In the genomic region with DNA sequence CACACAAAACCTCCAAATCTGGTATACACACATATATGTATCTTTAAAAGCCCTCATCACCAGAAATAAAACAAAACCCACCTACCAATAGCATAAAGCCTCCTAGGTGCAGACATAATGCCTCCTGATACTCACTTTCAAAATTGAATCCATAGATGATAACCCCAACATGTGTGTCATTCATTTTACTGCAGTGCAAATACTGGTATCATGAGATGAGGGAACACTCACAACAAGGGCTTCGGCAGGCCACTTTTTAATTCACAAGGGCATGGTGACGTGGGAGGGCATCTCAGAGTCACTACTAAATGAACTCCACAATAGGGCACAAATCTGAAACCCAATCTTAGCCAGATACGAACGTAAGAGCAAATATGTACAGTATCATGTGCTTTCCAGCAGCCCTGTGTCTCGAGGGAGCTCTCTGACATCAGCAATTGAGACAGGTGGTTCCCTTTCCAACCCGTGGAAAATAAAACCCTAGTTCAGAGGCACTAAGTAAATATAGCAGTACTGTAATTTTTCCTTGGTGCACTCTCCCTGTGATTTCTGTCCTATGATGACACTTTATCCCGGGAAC, we compare ENCODE assay signal across 11 cellular contexts. TPM values are rescaled to one million over a fixed set of nuclear protein-coding genes. Genes with fewer than 3 reads are reported as not detected.
A peak's percentile ranks its signal among the peaks of the same experiment; 100 is the strongest.
DNase-seq lines count a peak whose midpoint lies in the region; FAIRE-seq and TF ChIP-seq lines count a peak whose summit lies in the region.
"Had no signal": no experiment of that assay in that cellular context is flagged by ENCODE, and none has a peak within 500 bp of the region (broad histone marks: within the 10 kb centered on the region; RNA-seq: fewer than 3 reads in every experiment).

No MANE protein-coding gene starts in this region.

- no peak overlapping the region for H3K9ac ChIP-seq in keratinocyte (ENCODE audit: control insufficient read depth, extremely low read depth, insufficient read depth, low read length)

- no peak overlapping the region for H3K4me3 ChIP-seq in keratinocyte (ENCODE audit: control insufficient read depth in 2 of 3, extremely low read depth in 1 of 3, insufficient read depth in 2 of 3, low read depth in 1 of 3, low read length in 3 of 3)
- no peak overlapping the region for H3K4me3 ChIP-seq in suprapubic skin
- H3K4me3 ChIP-seq in spleen: no peak overlapping the region

- H3K4me2 ChIP-seq in keratinocyte (ENCODE audit: control insufficient read depth, extremely low read depth, insufficient read depth, low read depth, low read length): no peak overlapping the region

- H3K79me2 ChIP-seq in keratinocyte (ENCODE audit: control insufficient read depth, insufficient read depth, low read length): no peaks in the 10 kb centered on the region

- no peak for TF ChIP-seq POLR2A in suprapubic skin (IDR thresholded peaks at IDR 0.05)
- no peak for TF ChIP-seq POLR2A in spleen (IDR thresholded peaks at IDR 0.05)

- no peak for FAIRE-seq in keratinocyte (lab: Jason Lieb, UNC)
- FAIRE-seq: HTR-8/SVneo had no signal

- no peak for TF ChIP-seq CTCF in keratinocyte (optimal IDR thresholded peaks at IDR 0.05 in 1 of 3, IDR thresholded peaks at IDR 0.05 in 1 of 3, conservative IDR thresholded peaks at IDR 0.05 in 1 of 3; ENCODE audit: extremely low read depth in 1 of 3, insufficient read depth in 2 of 3, low read length in 3 of 3)
- TF ChIP-seq CTCF in suprapubic skin (IDR thresholded peaks at IDR 0.05): no peak
- no peak for TF ChIP-seq CTCF in spleen (IDR thresholded peaks at IDR 0.05 in 8 of 11, conservative IDR thresholded peaks at IDR 0.05 in 3 of 11)

- peak overlapping the region; percentile 16 for H2AFZ ChIP-seq in keratinocyte (ENCODE audit: control insufficient read depth, low read length)

- no peaks in the 10 kb centered on the region for H3K9me1 ChIP-seq in keratinocyte (ENCODE audit: control insufficient read depth, extremely low read depth, insufficient read depth, low read length)

- H3K27ac ChIP-seq in keratinocyte (ENCODE audit: control insufficient read depth, insufficient read depth, low read length) (no peak overlapping the region), suprapubic skin (peak overlapping the region; percentile 52), spleen (no peak overlapping the region)

- DNase-seq in NCI-H187 treated with DMSO at 0.1 percent for 48 hours (lab: John Stamatoyannopoulos, UW) (peak; percentile 98), SHP77 treated with DMSO at 0.1 percent for 48 hours (lab: John Stamatoyannopoulos, UW) (peak; percentile 97), keratinocyte (ENCODE audit: low read depth, low spot score) (no peak), suprapubic skin (ENCODE audit: low spot score in 2 of 2) (no peak), SW480 (ENCODE audit: low spot score) (no peak), spleen (no peak)
- no peak for DNase-seq in activated CD4-positive, alpha-beta T cell treated with anti-CD3 and anti-CD28 coated beads for 1 hour
- DNase-seq: activated CD8-positive, alpha-beta memory T cell treated with anti-CD3 and anti-CD28 coated beads for 24 hours; endodermal cell; T-helper 17 cell had no signal

- 45% methylated on average over 7 of the region's 7 CpGs for WGBS in suprapubic skin
- 62 to 76% (median 63%) methylated on average over 7 of the region's 7 CpGs for WGBS in spleen, 5 donors

- dilution Hi-C loops in keratinocyte (cut with MboI; ENCODE audit: extremely low pct_ligation_motif_present, low sequenced_read_pairs): no loop called here

- H3K4me1 ChIP-seq in keratinocyte (ENCODE audit: control insufficient read depth, extremely low read depth, insufficient read depth, low read length) (peaks cover 8% of the 10 kb centered on the region), suprapubic skin (peaks cover 3% of the 10 kb centered on the region), spleen (no peaks in the 10 kb centered on the region)

- H3K36me3 ChIP-seq in keratinocyte (ENCODE audit: control insufficient read depth in 2 of 2, extremely low read depth in 1 of 2, insufficient read depth in 2 of 2, low read length in 2 of 2) (no peaks in the 10 kb centered on the region), suprapubic skin (no peaks in the 10 kb centered on the region), spleen (no peaks in the 10 kb centered on the region)

- H4K20me1 ChIP-seq in keratinocyte (ENCODE audit: control insufficient read depth, extremely low read depth, insufficient read depth, low read length): no peaks in the 10 kb centered on the region

- intact Hi-C loops in spleen (cut with DNase I; ENCODE audit: low total_unique reads): no loop called here

- no peak for TF ChIP-seq EP300 in suprapubic skin (IDR thresholded peaks at IDR 0.05)

- no peaks in the 10 kb centered on the region for H3K27me3 ChIP-seq in keratinocyte (ENCODE audit: control insufficient read depth, extremely low read depth, insufficient read depth, low read length)
- no peaks in the 10 kb centered on the region for H3K27me3 ChIP-seq in suprapubic skin
- H3K27me3 ChIP-seq in spleen (replicated peaks in 1 of 7): no peaks in the 10 kb centered on the region

- H3K9me3 ChIP-seq in keratinocyte (ENCODE audit: control insufficient read depth, low read depth, low read length) (no peaks in the 10 kb centered on the region), suprapubic skin (no peaks in the 10 kb centered on the region), spleen (no peaks in the 10 kb centered on the region)

RNA-seq across cellular contexts. Expression of a gene that starts 14.1 kb away (rescaled TPM):
- 0.08 to 0.18 TPM (median 0.14 TPM) in 3 replicates for polyA plus RNA-seq in keratinocyte
- 0.04 TPM for polyA plus RNA-seq in keratinocyte (2011; ENCODE audit: low read depth)
- 0.04 TPM in 2 replicates for polyA plus RNA-seq in keratinocyte (2011; cell fraction: cytosol; rRNA removed)
- 0.03 and 0.24 TPM in 2 replicates for polyA plus RNA-seq in keratinocyte (2011; cell fraction: nucleus; rRNA removed)
- 0.08 and 0.18 TPM in 2 replicates for polyA plus RNA-seq in keratinocyte (2012; ENCODE audit: low replicate concordance)
- 0.03 to 0.77 TPM in 2 of 3 replicates, not detected in the other for polyA minus RNA-seq in keratinocyte
- polyA minus RNA-seq in keratinocyte (2011; cell fraction: cytosol; rRNA and poly(A)+ RNA removed): not detected
- 0.16 and 0.21 TPM in 2 replicates for polyA minus RNA-seq in keratinocyte (2011; cell fraction: nucleus; rRNA and poly(A)+ RNA removed)
- 10 to 100 TPM; 10.5 to 33.4 (median 13.2) TPM for total RNA-seq in suprapubic skin
- total RNA-seq in spleen: 1 to 10 TPM in 6 of 7 donors, under 1 TPM in 1; 0.88 to 7.3 (median 3.7) TPM
- under 1 TPM; 0.32 to 0.63 (median 0.53) TPM for polyA plus RNA-seq in spleen
- total RNA-seq: T-helper 17 cell had no signal

Comparison
In these comparisons a context has a peak if more than half of its experiments do, and no peak if none do; other contexts are left out.
1. DNase-seq: peak in NCI-H187 treated with DMSO at 0.1 percent for 48 hours (single experiment) and SHP77 treated with DMSO at 0.1 percent for 48 hours (single experiment); none in keratinocyte (single experiment), suprapubic skin (0 of 2), activated CD4-positive, alpha-beta T cell treated with anti-CD3 and anti-CD28 coated beads for 1 hour (single experiment), SW480 (single experiment) and spleen (single experiment).